13 cellular contexts compared by ENCODE assay signal in the genomic region with DNA sequence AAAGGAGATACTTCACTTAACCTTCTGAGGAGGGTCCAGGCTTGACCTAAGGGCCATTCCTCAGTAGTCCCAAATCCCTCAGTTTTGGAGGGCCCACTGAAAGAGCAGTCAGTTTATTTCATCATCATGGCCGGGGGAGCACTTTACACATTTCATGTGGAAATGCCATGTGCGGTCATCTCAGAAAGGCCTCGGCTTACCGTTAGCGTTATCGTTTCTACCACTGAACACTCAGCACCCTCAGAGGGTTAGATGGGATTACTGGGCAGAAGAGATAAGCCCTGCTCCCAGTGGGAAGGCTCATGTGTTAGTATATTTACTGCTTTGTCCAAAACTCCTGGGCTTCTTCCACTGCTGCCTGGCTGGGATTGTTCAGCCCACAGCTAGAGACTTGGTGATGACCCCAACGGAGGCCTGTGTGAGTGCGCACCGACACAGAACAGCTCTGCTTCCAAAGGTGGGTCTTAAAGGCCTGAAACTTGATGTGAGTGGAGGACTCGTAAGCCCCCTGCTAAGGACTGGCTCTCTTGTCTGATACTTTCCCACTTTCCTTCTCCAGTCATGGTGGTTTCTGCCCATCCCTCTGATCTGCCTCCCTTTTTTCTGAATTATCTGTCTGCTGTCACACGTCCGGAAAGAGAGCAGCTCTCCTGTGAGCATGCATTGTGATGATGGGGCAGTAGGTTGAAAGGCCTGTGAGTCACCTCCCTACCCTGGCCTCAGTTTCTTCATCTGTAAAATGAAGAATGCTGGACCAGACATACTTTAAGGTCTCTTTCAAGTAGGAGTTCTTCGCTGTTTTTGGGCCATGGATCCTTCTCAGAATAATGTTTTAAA.
"Had no signal": no experiment of that assay in that cellular context is flagged by ENCODE, and none has a peak within 500 bp of the region (broad histone marks: within the 10 kb centered on the region; RNA-seq: fewer than 3 reads in every experiment).

No MANE protein-coding gene starts in this region.

- H3K4me3 ChIP-seq: colonic mucosa, esophagus muscularis mucosa, gastroesophageal sphincter, heart right ventricle, neural progenitor cell, smooth muscle cell, thyroid gland had no signal

- H3K4me2 ChIP-seq: neural progenitor cell, smooth muscle cell had no signal

- H3K9me3 ChIP-seq: colonic mucosa, esophagus muscularis mucosa, gastroesophageal sphincter, heart right ventricle, thyroid gland had no signal

- DNase-seq: effector CD8-positive, alpha-beta T cell; immature natural killer cell; stimulated activated CD4-positive, alpha-beta T cell treated with anti-CD3 and anti-CD28 coated beads, Interleukin-4, amount 100 ng/mL, for 1 hour; stimulated activated naive CD4-positive, alpha-beta T cell had no signal

- H3K27ac ChIP-seq: colonic mucosa, esophagus muscularis mucosa, foreskin keratinocyte, gastroesophageal sphincter, heart right ventricle, neural progenitor cell, parathyroid adenoma, thyroid gland had no signal

- H3K4me1 ChIP-seq: colonic mucosa, foreskin keratinocyte, gastroesophageal sphincter, parathyroid adenoma, thyroid gland had no signal

- H3K36me3 ChIP-seq: colonic mucosa, esophagus muscularis mucosa, gastroesophageal sphincter, heart right ventricle, neural progenitor cell, thyroid gland had no signal

- H3K27me3 ChIP-seq: colonic mucosa, esophagus muscularis mucosa, gastroesophageal sphincter, heart right ventricle, neural progenitor cell, thyroid gland had no signal

- H3K9ac ChIP-seq: neural progenitor cell, parathyroid adenoma had no signal

- H2AFZ ChIP-seq: neural progenitor cell, parathyroid adenoma had no signal

- H3K79me2 ChIP-seq: parathyroid adenoma had no signal
